In the genomic region with DNA sequence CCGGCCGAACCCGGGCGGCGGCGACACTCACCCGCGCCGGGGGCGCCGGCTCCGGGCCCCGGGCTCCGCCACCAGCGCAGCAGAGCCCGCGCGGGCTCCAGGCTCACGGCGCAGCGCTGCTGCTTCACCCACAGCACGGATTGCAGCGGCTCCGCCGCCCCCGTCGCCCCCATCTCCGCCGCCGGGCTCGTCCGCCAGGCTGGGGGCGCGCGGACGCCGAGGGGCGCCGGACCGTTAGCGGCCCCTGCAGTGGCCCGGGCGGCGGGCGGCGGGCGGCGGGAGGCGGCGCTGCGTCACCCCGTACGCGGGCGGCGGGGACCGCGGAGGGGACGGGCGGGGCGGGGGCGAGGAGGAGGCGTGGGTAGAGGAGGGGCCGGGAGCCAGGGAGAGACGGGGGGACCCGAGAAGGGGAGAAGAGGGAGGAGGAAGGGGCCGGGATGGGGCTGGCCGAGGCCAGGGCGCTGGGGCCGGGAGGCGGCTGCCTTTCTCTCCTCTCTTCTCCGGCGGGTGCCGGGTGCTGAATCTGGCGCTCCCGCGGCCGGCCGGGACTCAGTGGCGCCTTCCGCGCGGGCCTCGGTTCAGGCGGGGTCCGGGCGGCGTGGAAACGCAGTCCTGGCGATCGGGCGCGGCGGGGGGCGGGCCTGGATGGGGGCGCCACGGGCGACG, we compare ENCODE assay signal across 8 cellular contexts. TPM values are rescaled to one million over a fixed set of nuclear protein-coding genes. Genes with fewer than 3 reads are reported as not detected.
DNase-seq lines count a peak whose midpoint lies in the region; ATAC-seq and TF ChIP-seq lines count a peak whose summit lies in the region.

A gene with protein sequence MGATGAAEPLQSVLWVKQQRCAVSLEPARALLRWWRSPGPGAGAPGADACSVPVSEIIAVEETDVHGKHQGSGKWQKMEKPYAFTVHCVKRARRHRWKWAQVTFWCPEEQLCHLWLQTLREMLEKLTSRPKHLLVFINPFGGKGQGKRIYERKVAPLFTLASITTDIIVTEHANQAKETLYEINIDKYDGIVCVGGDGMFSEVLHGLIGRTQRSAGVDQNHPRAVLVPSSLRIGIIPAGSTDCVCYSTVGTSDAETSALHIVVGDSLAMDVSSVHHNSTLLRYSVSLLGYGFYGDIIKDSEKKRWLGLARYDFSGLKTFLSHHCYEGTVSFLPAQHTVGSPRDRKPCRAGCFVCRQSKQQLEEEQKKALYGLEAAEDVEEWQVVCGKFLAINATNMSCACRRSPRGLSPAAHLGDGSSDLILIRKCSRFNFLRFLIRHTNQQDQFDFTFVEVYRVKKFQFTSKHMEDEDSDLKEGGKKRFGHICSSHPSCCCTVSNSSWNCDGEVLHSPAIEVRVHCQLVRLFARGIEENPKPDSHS (minus strand): TSS at position 277 of the 666 bp plus-strand sequence. CDS start 104 bp downstream, at position 173.

- peak; percentile 84 for DNase-seq in GM10248 (ENCODE audit: extremely low spot score)
- DNase-seq in PC-3 = peak; percentile 35
- DNase-seq in activated T-helper 1 cell treated with Interleukin-2 at 50 U/mL for 16 hours (ENCODE audit: low read depth) = peak; percentile 60
- DNase-seq in esophagus squamous epithelium (lab: John Stamatoyannopoulos, UW) = no peak
- DNase-seq in stromal cell of bone marrow (ENCODE audit: low read depth) = peak; percentile 60

- TF ChIP-seq CTCF in GM10248 (IDR thresholded peaks at IDR 0.05; ENCODE audit: control extremely low read depth, extremely low read depth, low read depth, missing control alignments) (no peak), PC-3 (conservative IDR thresholded peaks at IDR 0.05; ENCODE audit: low read depth, low read length) (no peak), esophagus squamous epithelium (IDR thresholded peaks at IDR 0.05) (no peak)

- no peaks in the 10 kb centered on the region for H3K9me2 ChIP-seq in PC-3 (replicated peaks; ENCODE audit: low read length)

- WGBS in esophagus squamous epithelium, 2 donors = no CpG with 5 or more reads among the region's 99 CpGs

- intact Hi-C loops in PC-3 (cut with micrococcal nuclease) = no loop called here
- intact Hi-C loops in esophagus squamous epithelium (cut with DNase I) = no loop called here

- H3K9me3 ChIP-seq in PC-3 (ENCODE audit: low read length) (no peaks in the 10 kb centered on the region), esophagus squamous epithelium (no peaks in the 10 kb centered on the region), mucosa of stomach (ENCODE audit: control insufficient read depth, low read length) (no peaks in the 10 kb centered on the region)

- CTCF ChIA-PET in GM10248 (lab: Yijun Ruan, JAX) (interaction anchor here (1.8 to 7.0 kb wide), 3 partner anchors 13 to 65 kb away, joined by 7 to 49 read pairs (median 21); no protein-coding TSS in a partner anchor), PC-3 (lab: Charles Lee) (no interaction called here)

- H3K27ac ChIP-seq in PC-3 (ENCODE audit: low read length) = no peak within 1 kb of the TSS
- H3K27ac ChIP-seq in esophagus squamous epithelium = peak within 1 kb of the TSS; percentile 81 to 98 (median 94)

- H2AFZ ChIP-seq in PC-3 (ENCODE audit: low read length) = peak within 1 kb of the TSS; percentile 76

- TF ChIP-seq POLR2A in esophagus squamous epithelium (IDR thresholded peaks at IDR 0.05) = peak in 2 of 4 donors; percentile 51 to 55

- ATAC-seq in HG02763 (IDR thresholded peaks at IDR 0.05; ENCODE audit: unreplicated experiment) (peak; percentile 47), PC-3 (peak; percentile 46), HG03565 (IDR thresholded peaks at IDR 0.05; ENCODE audit: unreplicated experiment) (no peak)

- H3F3A ChIP-seq in PC-3 (ENCODE audit: low read length, unreplicated experiment) = no peaks in the 10 kb centered on the region

- H3K4me3 ChIP-seq in PC-3 (ENCODE audit: low read length) (peak within 1 kb of the TSS; percentile 69), esophagus squamous epithelium (peak within 1 kb of the TSS; percentile 77 to 100 (median 88)), mucosa of stomach (ENCODE audit: low read length) (peak within 1 kb of the TSS; percentile 56)

- H3K4me1 ChIP-seq in PC-3 (ENCODE audit: insufficient read depth, low read length) (peaks cover 11% of the 10 kb centered on the region), esophagus squamous epithelium (peaks cover 48 to 67% (median 51%) of the 10 kb centered on the region in 3 donors), mucosa of stomach (ENCODE audit: control insufficient read depth, insufficient read depth, low read length) (peaks cover 71% of the 10 kb centered on the region)

- H3K9ac ChIP-seq in PC-3 (ENCODE audit: low read length) (peak within 1 kb of the TSS; percentile 56), mucosa of stomach (ENCODE audit: low read length) (peak within 1 kb of the TSS; percentile 72)

- H3K4me2 ChIP-seq in PC-3 (ENCODE audit: low read length) = peak within 1 kb of the TSS; percentile 94

- H3K36me3 ChIP-seq in PC-3 (ENCODE audit: low read depth, low read length) (no peaks in the 10 kb centered on the region), esophagus squamous epithelium (no peaks in the 10 kb centered on the region), mucosa of stomach (ENCODE audit: control insufficient read depth, insufficient read depth, low read length) (no peaks in the 10 kb centered on the region)

- H3K27me3 ChIP-seq in PC-3 (ENCODE audit: low read length) = no peaks in the 10 kb centered on the region
- H3K27me3 ChIP-seq in esophagus squamous epithelium = no peaks in the 10 kb centered on the region
- H3K27me3 ChIP-seq in mucosa of stomach (ENCODE audit: control insufficient read depth, insufficient read depth, low read length) = no peaks in the 10 kb centered on the region

- H4K20me1 ChIP-seq in PC-3 (ENCODE audit: low read length) = no peaks in the 10 kb centered on the region

- no TSS peak for BruUV-seq in PC-3 (replicated peaks; lab: Mats Ljungman, UMichigan)

- H3K79me2 ChIP-seq in PC-3 (ENCODE audit: low read length) = peaks cover 22% of the 10 kb centered on the region

- POLR2A ChIA-PET in GM10248 (lab: Yijun Ruan, JAX) = interaction anchor here (1.1 kb wide), 1 partner anchor 24 kb away, joined by 4 read pairs; a partner anchor contains a TSS
- POLR2A ChIA-PET in PC-3 (lab: Charles Lee; ENCODE audit: unreplicated experiment) = no interaction called here

RNA-seq across cellular contexts. Expression of the gene that starts here (rescaled TPM):
- total RNA-seq in PC-3 (2014; rRNA removed) (21.6 and 24.1 TPM in 2 replicates), esophagus squamous epithelium (10 to 100 TPM; 14.6 to 34.0 (median 26.6) TPM)
